Comparison of ENCODE assay signal across 16 cellular contexts in the genomic region with DNA sequence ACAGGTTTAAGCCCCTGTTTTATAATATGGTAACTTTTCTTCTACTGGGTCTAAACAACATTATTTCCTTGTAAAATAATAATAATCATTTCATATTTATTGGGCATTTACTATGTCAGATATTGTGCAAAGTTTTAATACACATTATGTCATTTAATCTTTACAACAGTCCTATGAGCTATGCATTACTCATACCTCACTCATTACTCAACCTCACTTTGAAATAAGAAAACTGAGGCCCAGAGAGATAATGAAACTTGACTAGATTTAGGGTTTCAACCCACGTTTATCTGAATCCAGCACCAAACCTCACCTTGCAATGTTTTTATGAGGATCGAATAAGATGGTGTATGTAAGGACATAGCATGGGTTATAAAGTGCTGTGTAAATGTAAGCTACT.
DNase-seq lines count a peak whose midpoint lies in the region; ATAC-seq and TF ChIP-seq lines count a peak whose summit lies in the region.
"Had no signal": no experiment of that assay in that cellular context is flagged by ENCODE, and none has a peak within 500 bp of the region (broad histone marks: within the 10 kb centered on the region; RNA-seq: fewer than 3 reads in every experiment).

No MANE protein-coding gene starts in this region.

- H3K4me3 Mint-ChIP-seq in activated CD4-positive, alpha-beta T cell treated with anti-CD3 and anti-CD28 coated beads, Interleukin-2, amount 10 ng/mL, durations not matched to agents 24 days and 14 days = no peak overlapping the region

- no peaks in the 10 kb centered on the region for H3K79me2 ChIP-seq in HCT116 (ENCODE audit: insufficient read depth, low read length)
- H3K79me2 ChIP-seq in PC-3 (ENCODE audit: low read length) = no peaks in the 10 kb centered on the region

- H3K4me1 Mint-ChIP-seq in activated CD4-positive, alpha-beta T cell treated with anti-CD3 and anti-CD28 coated beads, Interleukin-2, amount 10 ng/mL, durations not matched to agents 24 days and 14 days = no peaks in the 10 kb centered on the region

- TF ChIP-seq CTCF in HCT116 (IDR thresholded peaks at IDR 0.05 in 2 of 3, conservative IDR thresholded peaks at IDR 0.05 in 1 of 3; ENCODE audit: borderline replicate concordance in 1 of 3, insufficient read depth in 1 of 3, low read depth in 2 of 3, low read length in 2 of 3) (no peak), PC-3 (conservative IDR thresholded peaks at IDR 0.05; ENCODE audit: low read depth, low read length) (no peak), choroid plexus epithelial cell (conservative IDR thresholded peaks at IDR 0.05; ENCODE audit: low read depth, low read length) (no peak)

- no peaks in the 10 kb centered on the region for H3K9me3 ChIP-seq in HCT116 (ENCODE audit: control insufficient read depth in 1 of 2, insufficient read depth in 1 of 2, low read depth in 1 of 2, low read length in 2 of 2)
- H3K9me3 ChIP-seq in PC-3 (ENCODE audit: low read length) = no peaks in the 10 kb centered on the region
- H3K9me3 ChIP-seq: A549, SK-N-SH had no signal

- intact Hi-C loops in HCT116 (cut with micrococcal nuclease) = no loop called here
- intact Hi-C loops in PC-3 (cut with micrococcal nuclease) = no loop called here
- intact Hi-C loops in activated CD4-positive, alpha-beta T cell treated with anti-CD3 and anti-CD28 coated beads, Interleukin-2, amount 10 ng/mL, durations not matched to agents 24 days and 14 days (cut with micrococcal nuclease) = no loop called here

- no peaks in the 10 kb centered on the region for H3K9me3 Mint-ChIP-seq in activated CD4-positive, alpha-beta T cell treated with anti-CD3 and anti-CD28 coated beads, Interleukin-2, amount 10 ng/mL, durations not matched to agents 24 days and 14 days

- peaks cover 0 to 13% of the 10 kb centered on the region in 2 experiments; a peak in 1 of 4 replicates for H3K4me1 ChIP-seq in HCT116 (ENCODE audit: control insufficient read depth in 1 of 2, insufficient read depth in 2 of 2, low read length in 2 of 2)
- H3K4me1 ChIP-seq in PC-3 (ENCODE audit: insufficient read depth, low read length) = no peaks in the 10 kb centered on the region
- H3K4me1 ChIP-seq: A549 had no signal

- H3K27ac ChIP-seq in HCT116 (ENCODE audit: low read depth, low read length) (no peak overlapping the region), PC-3 (ENCODE audit: low read length) (no peak overlapping the region)
- H3K27ac ChIP-seq: A549 had no signal

- no peak for TF ChIP-seq POLR2A in HCT116 (IDR thresholded peaks at IDR 0.05; ENCODE audit: borderline replicate concordance, extremely low read depth, insufficient read depth, insufficient read length)

- no peak for ATAC-seq in HCT116
- ATAC-seq in PC-3 = no peak
- ATAC-seq: A549 had no signal

- DNase-seq in HCT116 (ENCODE audit: low read depth, low spot score) (no peak), PC-3 (peak; percentile 52), choroid plexus epithelial cell (ENCODE audit: low read depth) (peak; percentile 60), kidney tubule cell (ENCODE audit: low spot score) (peak; percentile 33), NCI-H510A treated with DMSO at 0.1 percent for 48 hours (lab: John Stamatoyannopoulos, UW) (no peak), DMS 273 treated with DMSO at 0.1 percent for 48 hours (lab: John Stamatoyannopoulos, UW) (no peak), DMS 273 (lab: John Stamatoyannopoulos, UW; ENCODE audit: unreplicated experiment) (no peak)
- no peak for DNase-seq in activated CD4-positive, alpha-beta T cell treated with anti-CD3 and anti-CD28 coated beads, Interleukin-2, amount 10 ng/mL, durations not matched to agents 24 days and 14 days
- DNase-seq: MV-4-11, NCI-H1417, NCI-H2029, NCI-H2171, NCI-H774, SHP77, SK-N-SH had no signal

- H3K27ac Mint-ChIP-seq in activated CD4-positive, alpha-beta T cell treated with anti-CD3 and anti-CD28 coated beads, Interleukin-2, amount 10 ng/mL, durations not matched to agents 24 days and 14 days = no peak overlapping the region

- POLR2A ChIA-PET in HCT116 (lab: Charles Lee) (no interaction called here), PC-3 (lab: Charles Lee; ENCODE audit: unreplicated experiment) (interaction anchor here (0.6 kb wide), 1 partner anchor 123 kb away, joined by 4 read pairs; no protein-coding TSS in a partner anchor)

- H3K36me3 Mint-ChIP-seq in activated CD4-positive, alpha-beta T cell treated with anti-CD3 and anti-CD28 coated beads, Interleukin-2, amount 10 ng/mL, durations not matched to agents 24 days and 14 days (ENCODE audit: low read depth) = no peaks in the 10 kb centered on the region

- H4K20me1 ChIP-seq in HCT116 (ENCODE audit: insufficient read depth) (no peaks in the 10 kb centered on the region), PC-3 (ENCODE audit: low read length) (no peaks in the 10 kb centered on the region)

- BruUV-seq in HCT116 (replicated peaks; lab: Mats Ljungman, UMichigan) (no TSS peak), PC-3 (replicated peaks; lab: Mats Ljungman, UMichigan) (no TSS peak)

- H3K9me2 ChIP-seq in HCT116 (ENCODE audit: insufficient read depth) = no peaks in the 10 kb centered on the region
- H3K9me2 ChIP-seq in PC-3 (replicated peaks; ENCODE audit: low read length) = no peaks in the 10 kb centered on the region
- H3K9me2 ChIP-seq: SK-N-SH had no signal

- RAD21 ChIA-PET in HCT116 (lab: Charles Lee; ENCODE audit: low non-redundant PET in 1 of 2, low total read pairs in 2 of 2, uncharacterized antibody in 2 of 2, unreplicated experiment in 2 of 2) = no interaction called here

- no peaks in the 10 kb centered on the region for H3F3A ChIP-seq in PC-3 (ENCODE audit: low read length, unreplicated experiment)

- no peak overlapping the region for H3K4me3 ChIP-seq in HCT116 (replicated peaks in 1 of 2; ENCODE audit: low read depth in 1 of 2, low read length in 2 of 2)
- no peak overlapping the region for H3K4me3 ChIP-seq in PC-3 (ENCODE audit: low read length)
- H3K4me3 ChIP-seq in choroid plexus epithelial cell (ENCODE audit: low read depth, low read length) = no peak overlapping the region
- H3K4me3 ChIP-seq: A549 had no signal

- CTCF ChIA-PET in HCT116 (lab: Charles Lee) (interaction anchor here (0.7 to 1.4 kb wide), 2 partner anchors 14 to 164 kb away, joined by 4 to 6 read pairs; no protein-coding TSS in a partner anchor), PC-3 (lab: Charles Lee) (no interaction called here)

- H3K4me2 ChIP-seq in HCT116 (ENCODE audit: low read length) (0 out of 2 replicates have a peak overlapping the region, but pooled peaks have one; percentile 0), PC-3 (ENCODE audit: low read length) (no peak overlapping the region)
- H3K4me2 ChIP-seq: A549, SK-N-SH had no signal

- no peak overlapping the region for H2AFZ ChIP-seq in HCT116 (ENCODE audit: low read depth, low read length, poor library complexity, severe bottlenecking)
- no peak overlapping the region for H2AFZ ChIP-seq in PC-3 (ENCODE audit: low read length)

- H3K36me3 ChIP-seq in HCT116 (ENCODE audit: control insufficient read depth in 1 of 2, insufficient read depth in 2 of 2, low read length in 2 of 2) = no peaks in the 10 kb centered on the region
- no peaks in the 10 kb centered on the region for H3K36me3 ChIP-seq in PC-3 (ENCODE audit: low read depth, low read length)

- H3K27me3 Mint-ChIP-seq in activated CD4-positive, alpha-beta T cell treated with anti-CD3 and anti-CD28 coated beads, Interleukin-2, amount 10 ng/mL, durations not matched to agents 24 days and 14 days = no peaks in the 10 kb centered on the region

- no peaks in the 10 kb centered on the region for H3K27me3 ChIP-seq in HCT116 (ENCODE audit: insufficient read depth, low read length)
- no peaks in the 10 kb centered on the region for H3K27me3 ChIP-seq in PC-3 (ENCODE audit: low read length)

- TF ChIP-seq RAD21 in HCT116 (IDR thresholded peaks at IDR 0.05; ENCODE audit: low read depth) = no peak

- H3K9ac ChIP-seq in HCT116 (ENCODE audit: low read length) (no peak overlapping the region), PC-3 (ENCODE audit: low read length) (no peak overlapping the region)
- H3K9ac ChIP-seq: SK-N-SH had no signal

TF ChIP-seq in HCT116, 20 proteins besides CTCF, POLR2A, EP300 and RAD21:
- TF ChIP-seq CBX3 (IDR thresholded peaks at IDR 0.05; ENCODE audit: low read depth) (no peak), FOSL1 (IDR thresholded peaks at IDR 0.05; ENCODE audit: low read depth) (peak; percentile 52), CEBPB (IDR thresholded peaks at IDR 0.05; ENCODE audit: low read depth) (peak; percentile 40; the same call in 1 of the 2 replicates), SP1 (IDR thresholded peaks at IDR 0.05; ENCODE audit: low read depth) (no peak)

Comparison
In these comparisons a context has a peak if more than half of its experiments do, and no peak if none do; other contexts are left out.
1. DNase-seq: peak in PC-3 (single experiment), choroid plexus epithelial cell (single experiment) and kidney tubule cell (single experiment); none in HCT116 (single experiment), NCI-H510A treated with DMSO at 0.1 percent for 48 hours (single experiment), DMS 273 treated with DMSO at 0.1 percent for 48 hours (single experiment), DMS 273 (single experiment) and activated CD4-positive, alpha-beta T cell treated with anti-CD3 and anti-CD28 coated beads, Interleukin-2, amount 10 ng/mL, durations not matched to agents 24 days and 14 days (single experiment).